1 cellular context compared by ENCODE assay signal in the genomic region with DNA sequence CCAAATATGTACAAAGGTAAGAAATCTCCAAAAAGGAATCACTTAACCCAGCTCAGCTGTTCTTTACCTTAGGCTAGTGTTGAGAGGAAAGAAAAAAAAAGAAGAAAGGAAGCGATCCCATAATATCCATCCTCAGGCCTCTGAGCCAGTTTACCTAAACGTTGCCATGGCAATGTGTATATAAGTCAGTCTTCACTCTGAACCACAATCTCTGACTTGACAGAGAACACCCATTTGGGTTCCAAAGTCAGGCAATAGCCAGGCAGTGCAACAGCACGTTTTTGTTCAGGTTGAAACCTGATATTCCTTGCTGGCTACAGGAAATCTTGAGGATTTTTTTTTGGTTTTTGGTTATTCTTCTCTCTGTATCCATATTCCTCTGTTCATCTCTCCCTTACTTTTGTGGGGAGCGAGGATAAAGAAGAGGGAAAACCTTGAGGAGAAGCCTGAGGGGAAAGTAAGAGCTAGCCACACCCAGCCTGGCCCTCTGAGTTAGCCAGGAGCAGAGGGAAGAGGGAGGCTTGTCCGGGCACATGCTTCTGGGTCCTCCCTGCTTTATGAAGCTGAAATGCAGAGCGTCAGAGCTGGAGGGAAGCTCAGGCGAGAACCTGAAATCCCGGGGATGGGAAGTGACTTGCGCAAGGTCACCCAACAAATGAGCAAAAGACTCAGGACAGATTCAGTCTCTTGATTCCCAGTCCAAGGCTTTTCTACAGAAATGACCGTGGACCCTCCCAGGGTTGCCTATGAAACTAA.
TF ChIP-seq lines count a peak whose summit lies in the region.

No MANE protein-coding gene starts in this region.

TF ChIP-seq in H1, 55 proteins besides CTCF, POLR2A, EP300 and RAD21 (continued from another document):
- TF ChIP-seq MAX (IDR thresholded peaks at IDR 0.05), result peak; percentile 74
- TF ChIP-seq TCF12 (IDR thresholded peaks at IDR 0.05; ENCODE audit: low read depth, low read length), result no peak
- TF ChIP-seq CBX5 (IDR thresholded peaks at IDR 0.05; ENCODE audit: low read depth, low read length), result no peak
